Comparison of ENCODE assay signal across 11 cellular contexts in the genomic region with DNA sequence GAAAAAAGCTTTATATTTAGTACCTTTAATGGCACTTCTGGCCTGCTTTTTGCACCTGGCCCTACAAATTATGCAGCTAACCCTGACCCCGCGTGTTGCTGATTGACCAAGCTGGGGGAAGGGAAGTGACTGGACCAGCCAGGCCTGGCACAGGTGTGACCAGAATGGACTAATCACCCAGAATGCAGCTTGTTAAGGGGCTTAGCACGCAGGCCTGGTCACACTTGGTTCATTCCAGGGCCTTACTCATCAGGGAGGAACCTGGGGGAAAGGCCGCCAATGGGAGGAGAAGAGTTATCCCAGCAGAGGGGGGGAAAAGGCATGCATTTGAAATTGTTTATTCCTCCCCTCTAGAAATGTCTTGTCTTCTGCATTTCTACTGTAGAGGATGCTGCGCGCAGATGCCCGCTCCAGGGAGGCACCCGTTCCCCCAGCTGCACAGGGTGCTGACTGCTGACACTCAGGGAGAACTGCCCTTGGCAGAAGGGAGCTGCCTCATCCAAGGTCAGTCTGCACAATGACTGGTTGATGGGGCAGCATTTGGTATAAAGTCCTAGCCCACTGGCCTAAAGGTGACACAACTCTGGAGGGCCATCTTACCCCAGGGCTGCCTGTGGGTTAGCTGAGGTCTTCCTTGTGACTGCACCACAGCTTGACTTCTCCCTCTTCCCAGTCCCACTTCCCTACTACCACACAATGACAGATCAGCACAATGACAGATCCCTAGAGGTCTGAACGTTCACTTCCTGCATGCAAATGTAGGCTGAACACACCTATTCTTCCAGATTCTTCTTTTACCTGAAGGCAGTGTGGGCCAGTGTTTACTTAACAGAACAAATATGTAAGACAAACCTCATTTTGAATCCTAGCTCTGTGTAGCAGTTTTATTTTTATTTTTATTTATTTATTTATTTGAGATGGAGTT. TPM values are rescaled to one million over a fixed set of nuclear protein-coding genes. Genes with fewer than 3 reads are reported as not detected.
DNase-seq lines count a peak whose midpoint lies in the region; ATAC-seq and TF ChIP-seq lines count a peak whose summit lies in the region.
"Had no signal": no experiment of that assay in that cellular context is flagged by ENCODE, and none has a peak within 500 bp of the region (broad histone marks: within the 10 kb centered on the region; RNA-seq: fewer than 3 reads in every experiment).

No MANE protein-coding gene starts in this region.

- H3K9me3 Mint-ChIP-seq in nephron (no peaks in the 10 kb centered on the region), natural killer cell (no peaks in the 10 kb centered on the region)

- H3K4me1 Mint-ChIP-seq in nephron = peaks cover 8% of the 10 kb centered on the region
- H3K4me1 Mint-ChIP-seq in natural killer cell = peaks cover 33 to 38% of the 10 kb centered on the region in 2 donors

- peaks cover 7 to 47% of the 10 kb centered on the region in 2 donors for H3K36me3 ChIP-seq in esophagus (ENCODE audit: control insufficient read depth in 2 of 2, insufficient read depth in 2 of 2, low read length in 1 of 2)

- peak overlapping the region in 2 of 3 experiments; percentile 56 to 71 for H3K27ac Mint-ChIP-seq in nephron
- H3K27ac Mint-ChIP-seq in natural killer cell = no peak overlapping the region

- intact Hi-C loops in natural killer cell (cut with micrococcal nuclease) = no loop called here

- H3K4me1 ChIP-seq in esophagus (ENCODE audit: control insufficient read depth in 2 of 2, insufficient read depth in 2 of 2, low read length in 1 of 2) = peaks cover 0 to 9% of the 10 kb centered on the region in 2 donors

- DNase-seq in AG20443 (ENCODE audit: low spot score) (peak; percentile 86), NB4 (ENCODE audit: low read depth) (peak; percentile 24), erythroblast (lab: John Stamatoyannopoulos, UW) (no peak), T-helper 1 cell (no peak), NCI-H345 treated with DMSO at 0.1 percent for 48 hours (lab: John Stamatoyannopoulos, UW; ENCODE audit: unreplicated experiment) (no peak), natural killer cell (no peak)
- DNase-seq: activated effector memory CD4-positive, alpha-beta T cell treated with Interleukin-2 at 50 U/mL for 16 hours; Caco-2 had no signal

- WGBS in esophagus, 2 donors = 78% methylated on average over 9 of the region's 9 CpGs

- H3K4me3 Mint-ChIP-seq in nephron (no peak overlapping the region), natural killer cell (no peak overlapping the region)

- ATAC-seq in natural killer cell = no peak

- H3K27me3 Mint-ChIP-seq in nephron (ENCODE audit: low read depth) (no peaks in the 10 kb centered on the region), natural killer cell (ENCODE audit: low read depth in 2 of 2) (no peaks in the 10 kb centered on the region)

- H3K27me3 ChIP-seq in esophagus (ENCODE audit: control insufficient read depth in 1 of 2, insufficient read depth in 2 of 2, low read length in 2 of 2) = no peaks in the 10 kb centered on the region

- no peak for TF ChIP-seq CTCF in NB4 (IDR thresholded peaks at IDR 0.05; ENCODE audit: low read depth, low read length)
- TF ChIP-seq CTCF in nephron (IDR thresholded peaks at IDR 0.05; ENCODE audit: unreplicated experiment in 3 of 3) = no peak
- TF ChIP-seq CTCF in natural killer cell (IDR thresholded peaks at IDR 0.05) = no peak

- H3K36me3 Mint-ChIP-seq in nephron (ENCODE audit: low read depth) (peaks cover 65% of the 10 kb centered on the region), natural killer cell (no peaks in the 10 kb centered on the region)

- H3K9me3 ChIP-seq in esophagus (ENCODE audit: control insufficient read depth in 2 of 2, insufficient read depth in 1 of 2, low read depth in 1 of 2, low read length in 1 of 2) = no peaks in the 10 kb centered on the region
- H3K9me3 ChIP-seq: Caco-2 had no signal

- no peak overlapping the region for H3K4me3 ChIP-seq in NB4 (ENCODE audit: low read depth, low read length)
- H3K4me3 ChIP-seq in esophagus (ENCODE audit: low read depth in 1 of 2, low read length in 2 of 2) = no peak overlapping the region

- no peak for TF ChIP-seq POLR2A in NB4 (IDR thresholded peaks at IDR 0.05; ENCODE audit: extremely low read depth, insufficient read length)
- TF ChIP-seq POLR2A in erythroblast (IDR thresholded peaks at IDR 0.05; ENCODE audit: low read length) = no peak

- H3K27ac ChIP-seq in esophagus (ENCODE audit: low read depth in 2 of 2, low read length in 1 of 2) = peak overlapping the region; percentile 53 to 90

RNA-seq across cellular contexts. Expression of gene DHCR24, which starts 29.0 kb away (rescaled TPM):
- 100 to 1,000 TPM; 121 to 196 TPM for polyA plus RNA-seq in esophagus
- total RNA-seq in natural killer cell = 10 to 100 TPM in 2 of 3 donors, 1 to 10 TPM in 1; 8.7 to 17.2 (median 10.4) TPM

RNA-seq across cellular contexts. Expression of gene TTC22, which starts 56.9 kb away (rescaled TPM):
- polyA plus RNA-seq in esophagus = 10 to 100 TPM; 83.5 to 92.9 TPM
- 10 to 100 TPM; 17.8 to 30.8 (median 26.5) TPM for total RNA-seq in natural killer cell
- total RNA-seq: dermis microvascular lymphatic vessel endothelial cell had no signal

Comparison
In these comparisons a context has a peak if more than half of its experiments do, and no peak if none do; other contexts are left out.
1. DNase-seq: peak in AG20443 (single experiment) and NB4 (single experiment); none in erythroblast (0 of 2), T-helper 1 cell (0 of 5), NCI-H345 treated with DMSO at 0.1 percent for 48 hours (single experiment) and natural killer cell (single experiment).
2. H3K27ac Mint-ChIP-seq: peak in nephron (2 of 3); none in natural killer cell (0 of 2).